18 cellular contexts compared by ENCODE assay signal in the genomic region with DNA sequence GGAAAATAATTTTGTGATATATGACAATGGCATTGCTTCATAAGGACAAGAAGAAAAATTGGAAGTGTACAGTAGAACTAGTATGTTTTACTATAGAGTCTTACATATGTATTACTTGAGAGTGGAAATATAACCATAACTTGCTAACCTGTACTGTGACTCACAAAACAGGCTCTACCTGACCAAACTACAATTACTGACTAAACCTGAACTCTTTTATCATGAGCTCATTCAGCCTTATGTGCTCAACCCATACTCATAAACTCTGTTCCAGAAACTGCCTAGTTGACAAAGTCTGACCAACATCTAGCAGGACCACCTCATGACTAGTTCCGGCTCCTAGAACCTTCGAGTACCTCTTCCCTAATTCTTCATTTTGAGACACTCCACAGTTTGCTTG. TPM values are rescaled to one million over a fixed set of nuclear protein-coding genes. Genes with fewer than 3 reads are reported as not detected.
DNase-seq lines count a peak whose midpoint lies in the region; ATAC-seq and TF ChIP-seq lines count a peak whose summit lies in the region.
"Had no signal": no experiment of that assay in that cellular context is flagged by ENCODE, and none has a peak within 500 bp of the region (broad histone marks: within the 10 kb centered on the region; RNA-seq: fewer than 3 reads in every experiment).

No MANE protein-coding gene starts in this region.

- TF ChIP-seq RAD21 in HCT116 (IDR thresholded peaks at IDR 0.05; ENCODE audit: low read depth): no peak

- no TSS peak for BruUV-seq in HCT116 (replicated peaks; lab: Mats Ljungman, UMichigan)

- H3K36me3 Mint-ChIP-seq in natural killer cell: no peaks in the 10 kb centered on the region

- RAD21 ChIA-PET in HCT116 (lab: Charles Lee; ENCODE audit: low non-redundant PET in 1 of 2, low total read pairs in 2 of 2, uncharacterized antibody in 2 of 2, unreplicated experiment in 2 of 2): no interaction called here

- DNase-seq in DMS53 (lab: John Stamatoyannopoulos, UW) (peak; percentile 42), DMS53 treated with DMSO at 0.1 percent for 48 hours (lab: John Stamatoyannopoulos, UW; ENCODE audit: unreplicated experiment) (no peak), HCT116 (ENCODE audit: low read depth, low spot score) (peak; percentile 39), epithelial cell of esophagus (ENCODE audit: low read depth) (peak; percentile 94), mucosa of descending colon (no peak), natural killer cell (no peak), testis (no peak)
- DNase-seq in activated naive CD4-positive, alpha-beta T cell (lab: John Stamatoyannopoulos, UW): no peak
- DNase-seq: CD8-positive, alpha-beta T cell; IMR-90; Kasumi-1; NCI-H1417 treated with DMSO at 0.1 percent for 48 hours; NCI-H2029; NCI-H2171 treated with DMSO at 0.1 percent for 48 hours; NCI-H510A; NCI-H82; SJCRH30 had no signal

- no peaks in the 10 kb centered on the region for H3K9me3 ChIP-seq in HCT116 (ENCODE audit: control insufficient read depth in 1 of 2, insufficient read depth in 1 of 2, low read depth in 1 of 2, low read length in 2 of 2)
- no peaks in the 10 kb centered on the region for H3K9me3 ChIP-seq in mucosa of descending colon
- no peaks in the 10 kb centered on the region for H3K9me3 ChIP-seq in testis
- H3K9me3 ChIP-seq: SJCRH30 had no signal

- intact Hi-C loops in HCT116 (cut with micrococcal nuclease) (no loop called here), mucosa of descending colon (cut with DNase I, micrococcal nuclease) (no loop called here), natural killer cell (cut with micrococcal nuclease) (no loop called here), testis (cut with DNase I; ENCODE audit: low total_unique reads) (no loop called here)

- H3K27me3 ChIP-seq in HCT116 (ENCODE audit: insufficient read depth, low read length) (no peaks in the 10 kb centered on the region), testis (no peaks in the 10 kb centered on the region)
- H3K27me3 ChIP-seq: SJCRH30 had no signal

- peak overlapping the region; percentile 17; the same call in 1 of the 2 replicates for H3K27ac ChIP-seq in HCT116 (ENCODE audit: low read depth, low read length)
- no peak overlapping the region for H3K27ac ChIP-seq in testis
- H3K27ac ChIP-seq: 22Rv1, SJCRH30 had no signal

- ATAC-seq in HCT116 (peak; percentile 46; the same call in 1 of the 2 replicates), mucosa of descending colon (peak; percentile 36), natural killer cell (no peak)
- ATAC-seq: CD8-positive, alpha-beta T cell had no signal

- H3K79me2 ChIP-seq in HCT116 (ENCODE audit: insufficient read depth, low read length): peaks cover 70% of the 10 kb centered on the region

- H3K4me1 Mint-ChIP-seq in natural killer cell: peaks cover 7 to 10% of the 10 kb centered on the region in 2 donors

- H2AFZ ChIP-seq in HCT116 (ENCODE audit: low read depth, low read length, poor library complexity, severe bottlenecking): no peak overlapping the region

- H3K4me2 ChIP-seq in HCT116 (ENCODE audit: low read length): peak overlapping the region; percentile 27

- no peak overlapping the region for H3K27ac Mint-ChIP-seq in natural killer cell
- H3K27ac Mint-ChIP-seq: CD8-positive, alpha-beta T cell had no signal

- H4K20me1 ChIP-seq in HCT116 (ENCODE audit: insufficient read depth): no peaks in the 10 kb centered on the region

- H3K4me3 Mint-ChIP-seq in natural killer cell: no peak overlapping the region
- H3K4me3 Mint-ChIP-seq: CD8-positive, alpha-beta T cell had no signal

- no peak for TF ChIP-seq POLR2A in HCT116 (IDR thresholded peaks at IDR 0.05; ENCODE audit: borderline replicate concordance, extremely low read depth, insufficient read depth, insufficient read length)
- no peak for TF ChIP-seq POLR2A in testis (IDR thresholded peaks at IDR 0.05)

- H3K36me3 ChIP-seq in HCT116 (ENCODE audit: control insufficient read depth in 1 of 2, insufficient read depth in 2 of 2, low read length in 2 of 2) (no peaks in the 10 kb centered on the region), mucosa of descending colon (ENCODE audit: low read depth) (no peaks in the 10 kb centered on the region), testis (ENCODE audit: low read depth, missing control alignments) (no peaks in the 10 kb centered on the region)
- H3K36me3 ChIP-seq: SJCRH30 had no signal

- 48 to 50% methylated on average over 2 of the region's 2 CpGs for WGBS in testis, 2 donors

- no peaks in the 10 kb centered on the region for H3K9me3 Mint-ChIP-seq in natural killer cell
- H3K9me3 Mint-ChIP-seq: CD8-positive, alpha-beta T cell had no signal

- H3K27me3 Mint-ChIP-seq in natural killer cell (ENCODE audit: low read depth in 2 of 2): no peaks in the 10 kb centered on the region

- CTCF ChIA-PET in HCT116 (lab: Charles Lee): no interaction called here

- no peaks in the 10 kb centered on the region for H3K9me2 ChIP-seq in HCT116 (ENCODE audit: insufficient read depth)

- no peak overlapping the region for H3K9ac ChIP-seq in HCT116 (ENCODE audit: low read length)

- H3K4me1 ChIP-seq in HCT116 (ENCODE audit: control insufficient read depth in 1 of 2, insufficient read depth in 2 of 2, low read length in 2 of 2): peaks cover 9 to 36% of the 10 kb centered on the region in 2 experiments; a peak in 3 of 4 replicates
- no peaks in the 10 kb centered on the region for H3K4me1 ChIP-seq in mucosa of descending colon (ENCODE audit: low read depth)
- no peaks in the 10 kb centered on the region for H3K4me1 ChIP-seq in testis
- H3K4me1 ChIP-seq: SJCRH30 had no signal

- no peak overlapping the region for H3K4me3 ChIP-seq in HCT116 (replicated peaks in 1 of 2; ENCODE audit: low read depth in 1 of 2, low read length in 2 of 2)
- H3K4me3 ChIP-seq in epithelial cell of esophagus (ENCODE audit: low read length): no peak overlapping the region
- no peak overlapping the region for H3K4me3 ChIP-seq in mucosa of descending colon
- no peak overlapping the region for H3K4me3 ChIP-seq in testis
- H3K4me3 ChIP-seq: SJCRH30 had no signal

- TF ChIP-seq CTCF in HCT116 (IDR thresholded peaks at IDR 0.05 in 2 of 3, conservative IDR thresholded peaks at IDR 0.05 in 1 of 3; ENCODE audit: borderline replicate concordance in 1 of 3, insufficient read depth in 1 of 3, low read depth in 2 of 3, low read length in 2 of 3) (no peak), epithelial cell of esophagus (IDR thresholded peaks at IDR 0.05; ENCODE audit: insufficient read depth, low read depth, low read length, missing control alignments) (no peak), mucosa of descending colon (IDR thresholded peaks at IDR 0.05) (no peak), natural killer cell (IDR thresholded peaks at IDR 0.05) (no peak), testis (IDR thresholded peaks at IDR 0.05) (no peak)

- POLR2A ChIA-PET in HCT116 (lab: Charles Lee): no interaction called here

TF ChIP-seq in HCT116, 20 proteins besides CTCF, POLR2A, EP300 and RAD21:
- TF ChIP-seq FOSL1 (IDR thresholded peaks at IDR 0.05; ENCODE audit: low read depth): peak; percentile 28; the same call in 1 of the 2 replicates
- TF ChIP-seq EZH2 (IDR thresholded peaks at IDR 0.05): no peak
- TF ChIP-seq JUND (IDR thresholded peaks at IDR 0.05): no peak
- TF ChIP-seq SP1 (IDR thresholded peaks at IDR 0.05; ENCODE audit: low read depth): peak; percentile 22; the same call in 1 of the 2 replicates

RNA-seq across cellular contexts. Expression of a gene that starts 6.3 kb away (rescaled TPM):
- total RNA-seq in HCT116 (2021; ENCODE audit: unreplicated experiment) (14.0 TPM), mucosa of descending colon (1 to 10 TPM; 6.5 to 9.7 (median 8.7) TPM), natural killer cell (10 to 100 TPM in 2 of 3 donors, 1 to 10 TPM in 1; 8.7 to 14.6 (median 13.3) TPM), testis (10 to 100 TPM; 13.1 to 16.9 TPM)
- 9.8 and 11.2 TPM in 2 replicates for polyA plus RNA-seq in HCT116 (2012)
- 20.7 TPM for polyA plus RNA-seq in testis (ENCODE audit: insufficient read depth, low read depth, low replicate concordance)

Comparison
In these comparisons a context has a peak if more than half of its experiments do, and no peak if none do; other contexts are left out.
1. DNase-seq: peak in DMS53 (single experiment), HCT116 (single experiment) and epithelial cell of esophagus (single experiment); none in DMS53 treated with DMSO at 0.1 percent for 48 hours (single experiment), mucosa of descending colon (0 of 3), natural killer cell (single experiment), activated naive CD4-positive, alpha-beta T cell (0 of 4) and testis (single experiment).
2. ATAC-seq: peak in HCT116 (single experiment) and mucosa of descending colon (single experiment); none in natural killer cell (0 of 3).